Comparison of ENCODE assay signal across 2 cellular contexts in the genomic region with DNA sequence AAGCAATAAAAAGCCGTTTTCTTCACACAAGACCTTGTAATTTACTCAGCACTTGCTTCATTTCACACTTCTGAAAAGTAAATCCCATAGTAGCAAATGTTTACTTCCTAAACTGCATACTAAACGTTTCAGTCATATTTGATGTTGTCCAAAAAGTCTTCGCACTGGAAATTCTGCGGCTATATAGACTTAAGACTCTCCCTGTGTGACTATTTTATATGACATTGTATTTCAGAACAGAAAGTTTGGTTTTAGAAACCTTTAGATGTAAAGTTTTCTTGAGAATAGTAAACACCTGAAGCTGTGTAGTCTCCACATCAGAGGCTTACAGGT.
TF ChIP-seq lines count a peak whose summit lies in the region.

No MANE protein-coding gene starts in this region.

TF ChIP-seq in SK-N-SH, 30 proteins besides CTCF, POLR2A, EP300 and RAD21 (continued from another document):
- no peak for TF ChIP-seq NFIC (IDR thresholded peaks at IDR 0.05; ENCODE audit: borderline replicate concordance)
- TF ChIP-seq, protein P1, sequence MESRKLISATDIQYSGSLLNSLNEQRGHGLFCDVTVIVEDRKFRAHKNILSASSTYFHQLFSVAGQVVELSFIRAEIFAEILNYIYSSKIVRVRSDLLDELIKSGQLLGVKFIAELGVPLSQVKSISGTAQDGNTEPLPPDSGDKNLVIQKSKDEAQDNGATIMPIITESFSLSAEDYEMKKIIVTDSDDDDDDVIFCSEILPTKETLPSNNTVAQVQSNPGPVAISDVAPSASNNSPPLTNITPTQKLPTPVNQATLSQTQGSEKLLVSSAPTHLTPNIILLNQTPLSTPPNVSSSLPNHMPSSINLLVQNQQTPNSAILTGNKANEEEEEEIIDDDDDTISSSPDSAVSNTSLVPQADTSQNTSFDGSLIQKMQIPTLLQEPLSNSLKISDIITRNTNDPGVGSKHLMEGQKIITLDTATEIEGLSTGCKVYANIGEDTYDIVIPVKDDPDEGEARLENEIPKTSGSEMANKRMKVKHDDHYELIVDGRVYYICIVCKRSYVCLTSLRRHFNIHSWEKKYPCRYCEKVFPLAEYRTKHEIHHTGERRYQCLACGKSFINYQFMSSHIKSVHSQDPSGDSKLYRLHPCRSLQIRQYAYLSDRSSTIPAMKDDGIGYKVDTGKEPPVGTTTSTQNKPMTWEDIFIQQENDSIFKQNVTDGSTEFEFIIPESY (IDR thresholded peaks at IDR 0.05; ENCODE audit: borderline replicate concordance, low read depth), result no peak
- no peak for TF ChIP-seq ELF1 (IDR thresholded peaks at IDR 0.05)

TF ChIP-seq in SK-N-SH treated with all-trans-retinoic acid at 6 μM for 48 hours, 23 proteins besides CTCF, POLR2A, EP300 and RAD21 (continued from another document):
- TF ChIP-seq, protein P2, sequence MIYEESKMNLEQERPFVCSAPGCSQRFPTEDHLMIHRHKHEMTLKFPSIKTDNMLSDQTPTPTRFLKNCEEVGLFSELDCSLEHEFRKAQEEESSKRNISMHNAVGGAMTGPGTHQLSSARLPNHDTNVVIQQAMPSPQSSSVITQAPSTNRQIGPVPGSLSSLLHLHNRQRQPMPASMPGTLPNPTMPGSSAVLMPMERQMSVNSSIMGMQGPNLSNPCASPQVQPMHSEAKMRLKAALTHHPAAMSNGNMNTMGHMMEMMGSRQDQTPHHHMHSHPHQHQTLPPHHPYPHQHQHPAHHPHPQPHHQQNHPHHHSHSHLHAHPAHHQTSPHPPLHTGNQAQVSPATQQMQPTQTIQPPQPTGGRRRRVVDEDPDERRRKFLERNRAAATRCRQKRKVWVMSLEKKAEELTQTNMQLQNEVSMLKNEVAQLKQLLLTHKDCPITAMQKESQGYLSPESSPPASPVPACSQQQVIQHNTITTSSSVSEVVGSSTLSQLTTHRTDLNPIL (CRISPR knock-in tag; IDR thresholded peaks at IDR 0.05; ENCODE audit: low read depth), result no peak
- TF ChIP-seq TCF4 (CRISPR knock-in tag; IDR thresholded peaks at IDR 0.05; ENCODE audit: borderline replicate concordance), result no peak
- TF ChIP-seq PATZ1 (CRISPR knock-in tag; IDR thresholded peaks at IDR 0.05; ENCODE audit: borderline replicate concordance), result no peak
- TF ChIP-seq, protein P3, sequence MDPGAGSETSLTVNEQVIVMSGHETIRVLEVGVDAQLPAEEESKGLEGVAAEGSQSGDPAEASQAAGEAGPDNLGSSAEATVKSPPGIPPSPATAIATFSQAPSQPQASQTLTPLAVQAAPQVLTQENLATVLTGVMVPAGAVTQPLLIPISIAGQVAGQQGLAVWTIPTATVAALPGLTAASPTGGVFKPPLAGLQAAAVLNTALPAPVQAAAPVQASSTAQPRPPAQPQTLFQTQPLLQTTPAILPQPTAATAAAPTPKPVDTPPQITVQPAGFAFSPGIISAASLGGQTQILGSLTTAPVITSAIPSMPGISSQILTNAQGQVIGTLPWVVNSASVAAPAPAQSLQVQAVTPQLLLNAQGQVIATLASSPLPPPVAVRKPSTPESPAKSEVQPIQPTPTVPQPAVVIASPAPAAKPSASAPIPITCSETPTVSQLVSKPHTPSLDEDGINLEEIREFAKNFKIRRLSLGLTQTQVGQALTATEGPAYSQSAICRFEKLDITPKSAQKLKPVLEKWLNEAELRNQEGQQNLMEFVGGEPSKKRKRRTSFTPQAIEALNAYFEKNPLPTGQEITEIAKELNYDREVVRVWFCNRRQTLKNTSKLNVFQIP (CRISPR knock-in tag; IDR thresholded peaks at IDR 0.05; ENCODE audit: borderline replicate concordance, low read depth), result no peak
- no peak for TF ChIP-seq PPARA (CRISPR knock-in tag; IDR thresholded peaks at IDR 0.05; ENCODE audit: borderline replicate concordance)
- TF ChIP-seq ZFP3 (CRISPR knock-in tag; IDR thresholded peaks at IDR 0.05), result no peak
- TF ChIP-seq ZNF565 (CRISPR knock-in tag; conservative IDR thresholded peaks at IDR 0.05; ENCODE audit: low read depth), result no peak
- no peak for TF ChIP-seq GLIS3 (CRISPR knock-in tag; IDR thresholded peaks at IDR 0.05)
- TF ChIP-seq ZFP30 (CRISPR knock-in tag; IDR thresholded peaks at IDR 0.05), result no peak
TF ChIP-seq in SK-N-SH treated with all-trans-retinoic acid at 6 μM for 48 hours: peak in this region for 0.
